In the genomic region with DNA sequence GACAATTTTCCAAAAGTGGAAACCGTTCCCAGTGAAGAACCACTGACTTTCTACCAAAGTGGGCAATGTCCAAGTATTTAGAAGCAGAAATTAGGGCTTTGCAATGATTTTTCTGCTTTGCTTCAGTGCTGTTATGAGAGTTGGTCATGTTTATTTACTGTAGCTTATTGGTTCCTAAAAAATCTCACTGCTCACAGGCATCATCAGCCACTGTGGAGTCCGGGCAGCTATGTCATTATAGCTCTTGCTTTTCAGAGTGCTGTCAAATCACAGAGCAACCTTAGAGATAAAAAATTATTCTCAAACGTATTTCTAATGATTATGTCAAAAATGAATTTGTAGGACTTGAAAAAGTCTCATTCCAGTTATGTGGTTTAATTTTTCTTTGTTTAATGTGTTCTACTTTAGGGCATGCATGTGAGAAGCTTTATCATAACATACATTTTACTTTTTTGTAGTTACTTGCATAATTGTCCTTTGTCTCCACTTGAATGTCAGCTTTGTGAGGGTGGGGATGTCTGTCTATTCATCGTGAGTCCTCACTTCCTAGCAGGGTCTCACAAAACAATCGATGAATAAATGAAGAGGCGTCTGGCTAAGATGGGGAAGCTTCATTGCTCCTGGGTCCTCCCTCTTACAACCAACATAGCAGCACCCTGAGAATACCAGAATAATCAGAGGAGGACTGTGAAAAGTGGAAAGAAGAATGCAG, we compare ENCODE assay signal across 19 cellular contexts.
"Had no signal": no experiment of that assay in that cellular context is flagged by ENCODE, and none has a peak within 500 bp of the region (broad histone marks: within the 10 kb centered on the region; RNA-seq: fewer than 3 reads in every experiment).

No MANE protein-coding gene starts in this region.

- H3K36me3 ChIP-seq: breast epithelium, lower lobe of right lung, right lobe of liver, stomach had no signal

- H3K4me2 ChIP-seq: smooth muscle cell had no signal

- H3K27ac Mint-ChIP-seq: dendritic cell treated with granulocyte-macrophage colony-stimulating factor and Interleukin-4, amounts not matched to agents 40 ng/mL and 50 ng/mL, for 4 days; effector memory CD8-positive, alpha-beta T cell; mesothelial cell of epicardium; natural killer cell treated with Interleukin-12 subunit alpha and Interleukin-12 subunit beta and Interleukin-15 and Interleukin-18, amount 100 ng/mL, for 72 hours; T-helper 1 cell treated with Interleukin-12 subunit alpha and Interleukin-12 subunit beta and Interleukin-4 antibody, amounts not matched to agents 30 μg/mL and 1 μg/mL, for 36 hours; type B pancreatic cell had no signal

- H3K27ac ChIP-seq: ascending aorta, breast epithelium, lower lobe of right lung, right lobe of liver, stomach had no signal

- H3K9me3 ChIP-seq: ascending aorta, breast epithelium, lower lobe of right lung, right lobe of liver, stomach had no signal

- H3K9me3 Mint-ChIP-seq: dendritic cell treated with granulocyte-macrophage colony-stimulating factor and Interleukin-4, amounts not matched to agents 40 ng/mL and 50 ng/mL, for 4 days; effector memory CD8-positive, alpha-beta T cell; mesothelial cell of epicardium; natural killer cell treated with Interleukin-12 subunit alpha and Interleukin-12 subunit beta and Interleukin-15 and Interleukin-18, amount 100 ng/mL, for 72 hours; T-helper 1 cell treated with Interleukin-12 subunit alpha and Interleukin-12 subunit beta and Interleukin-4 antibody, amounts not matched to agents 30 μg/mL and 1 μg/mL, for 36 hours; type B pancreatic cell had no signal

- ATAC-seq: effector memory CD8-positive, alpha-beta T cell; natural killer cell treated with Interleukin-12 subunit alpha and Interleukin-12 subunit beta and Interleukin-15 and Interleukin-18, amount 100 ng/mL, for 72 hours; right lobe of liver had no signal

- H3K27me3 ChIP-seq: ascending aorta, breast epithelium, right lobe of liver, stomach had no signal

- H3K4me3 Mint-ChIP-seq: dendritic cell treated with granulocyte-macrophage colony-stimulating factor and Interleukin-4, amounts not matched to agents 40 ng/mL and 50 ng/mL, for 4 days; effector memory CD8-positive, alpha-beta T cell; mesothelial cell of epicardium; natural killer cell treated with Interleukin-12 subunit alpha and Interleukin-12 subunit beta and Interleukin-15 and Interleukin-18, amount 100 ng/mL, for 72 hours; T-helper 1 cell treated with Interleukin-12 subunit alpha and Interleukin-12 subunit beta and Interleukin-4 antibody, amounts not matched to agents 30 μg/mL and 1 μg/mL, for 36 hours; type B pancreatic cell had no signal

- H3K4me1 ChIP-seq: ascending aorta, breast epithelium, lower lobe of right lung, right lobe of liver, stomach had no signal

- DNase-seq: activated CD4-positive, CD25-positive, alpha-beta regulatory T cell treated with anti-CD3 and anti-CD28 coated beads, Interleukin-2, amount 50 U/mL, for 72 hours; activated CD8-positive, alpha-beta memory T cell treated with anti-CD3 and anti-CD28 coated beads for 24 hours; activated CD8-positive, alpha-beta memory T cell treated with anti-CD3 and anti-CD28 coated beads, Interleukin-2, amount 50 U/mL, for 48 hours; activated effector memory CD4-positive, alpha-beta T cell treated with anti-CD3 and anti-CD28 coated beads, Interleukin-2, amount 50 U/mL, for 16 hours; activated naive CD4-positive, alpha-beta T cell treated with anti-CD3 and anti-CD28 coated beads, Interleukin-2, amount 50 U/mL, for 16 hours; activated T-cell treated with anti-CD3 and anti-CD28 coated beads, Interleukin-2, amount 50 U/mL, for 48 hours; effector memory CD8-positive, alpha-beta T cell; lower lobe of right lung; right lobe of liver; stimulated activated CD4-positive, alpha-beta T cell treated with anti-CD3 and anti-CD28 coated beads, Interleukin-4, amount 100 ng/mL, for 1 hour; stomach had no signal

- H3K36me3 Mint-ChIP-seq: mesothelial cell of epicardium; natural killer cell treated with Interleukin-12 subunit alpha and Interleukin-12 subunit beta and Interleukin-15 and Interleukin-18, amount 100 ng/mL, for 72 hours; type B pancreatic cell had no signal

- H3K4me3 ChIP-seq: ascending aorta, breast epithelium, lower lobe of right lung, right lobe of liver, smooth muscle cell, stomach had no signal
